Comparison of ENCODE assay signal across 6 cellular contexts in genomic region chr16:31141489-31142108, GRCh38. TPM values are rescaled to one million over a fixed set of nuclear protein-coding genes. Genes with fewer than 3 reads are reported as not detected.
DNase-seq lines count a peak whose midpoint lies in the region; ATAC-seq and TF ChIP-seq lines count a peak whose summit lies in the region.

No MANE protein-coding gene starts in this region.

- TF ChIP-seq CTCF in lower lobe of right lung (IDR thresholded peaks at IDR 0.05): no peak

- H3K4me1 Mint-ChIP-seq in activated T-helper 17 cell treated with anti-CD3 and anti-CD28 coated beads, Interleukin-2, amount 50 U/mL, for 72 hours: peaks cover 9% of the 10 kb centered on the region

- H3K4me3 Mint-ChIP-seq in activated T-helper 17 cell treated with anti-CD3 and anti-CD28 coated beads, Interleukin-2, amount 50 U/mL, for 72 hours: peak overlapping the region; percentile 77

- H3K9me3 ChIP-seq in lower lobe of right lung: no peaks in the 10 kb centered on the region

- peak overlapping the region; percentile 86 for H3K27ac ChIP-seq in lower lobe of right lung

- H3K27me3 Mint-ChIP-seq in activated T-helper 17 cell treated with anti-CD3 and anti-CD28 coated beads, Interleukin-2, amount 50 U/mL, for 72 hours: no peaks in the 10 kb centered on the region

- intact Hi-C loops in lower lobe of right lung (cut with DNase I): no loop called here

- H3K27me3 ChIP-seq in H7 (ENCODE audit: control insufficient read depth, insufficient read depth, low read length) (peaks cover 20% of the 10 kb centered on the region), lower lobe of right lung (ENCODE audit: low read depth) (no peaks in the 10 kb centered on the region)

- DNase-seq in H7 (peak; percentile 68), lower lobe of right lung (no peak), NCI-H2171 (lab: John Stamatoyannopoulos, UW) (no peak)

- peaks cover 41% of the 10 kb centered on the region for H3K4me1 ChIP-seq in lower lobe of right lung

- H3K27ac Mint-ChIP-seq in activated T-helper 17 cell treated with anti-CD3 and anti-CD28 coated beads, Interleukin-2, amount 50 U/mL, for 72 hours: peak overlapping the region; percentile 82

- no peaks in the 10 kb centered on the region for H3K9me3 Mint-ChIP-seq in activated T-helper 17 cell treated with anti-CD3 and anti-CD28 coated beads, Interleukin-2, amount 50 U/mL, for 72 hours

- no peaks in the 10 kb centered on the region for H3K36me3 Mint-ChIP-seq in activated T-helper 17 cell treated with anti-CD3 and anti-CD28 coated beads, Interleukin-2, amount 50 U/mL, for 72 hours (ENCODE audit: low read depth)

- no peaks in the 10 kb centered on the region for H3K36me3 ChIP-seq in H7 (replicated peaks; ENCODE audit: control insufficient read depth, insufficient read depth, low read length)
- H3K36me3 ChIP-seq in lower lobe of right lung: no peaks in the 10 kb centered on the region

- peak overlapping the region; percentile 16; the same call in 1 of the 2 replicates for H3K4me3 ChIP-seq in H7 (ENCODE audit: insufficient read depth, low read depth, low read length)
- peak overlapping the region; percentile 40 for H3K4me3 ChIP-seq in lower lobe of right lung

- no peak for ATAC-seq in activated T-helper 17 cell treated with anti-CD3 and anti-CD28 coated beads, Interleukin-2, amount 50 U/mL, for 72 hours (replicated peaks)
- ATAC-seq in lower lobe of right lung: peak in 1 of 2 donors; percentile 0
- no peak for ATAC-seq in GM18858 (IDR thresholded peaks at IDR 0.05; ENCODE audit: unreplicated experiment)
- ATAC-seq in GM21619 (IDR thresholded peaks at IDR 0.05; ENCODE audit: unreplicated experiment): no peak

RNA-seq across cellular contexts. Expression of gene PRSS8, which starts 6.1 kb away (rescaled TPM):
- 57.1 and 65.4 TPM in 2 replicates for total RNA-seq in H7 (2014; rRNA removed; shearing (Covaris generic))
- not detected for total RNA-seq in activated T-helper 17 cell treated with anti-CD3 and anti-CD28 coated beads, Interleukin-2, amount 50 U/mL, for 72 hours
- 75.4 TPM for total RNA-seq in lower lobe of right lung

RNA-seq across cellular contexts. Expression of gene PRSS36, which starts 8.3 kb away (rescaled TPM):
- total RNA-seq in H7 (2014; rRNA removed; shearing (Covaris generic)): 0.59 and 1.1 TPM in 2 replicates
- 1 to 10 TPM; 1.1 TPM for total RNA-seq in activated T-helper 17 cell treated with anti-CD3 and anti-CD28 coated beads, Interleukin-2, amount 50 U/mL, for 72 hours
- total RNA-seq in lower lobe of right lung: 6.6 TPM

RNA-seq across cellular contexts. Expression of gene KAT8, which starts 24.1 kb away (rescaled TPM):
- total RNA-seq in H7 (2014; rRNA removed; shearing (Covaris generic)): 61.7 and 77.2 TPM in 2 replicates
- 10 to 100 TPM; 49.7 to 50.2 TPM for total RNA-seq in activated T-helper 17 cell treated with anti-CD3 and anti-CD28 coated beads, Interleukin-2, amount 50 U/mL, for 72 hours
- 79.1 TPM for total RNA-seq in lower lobe of right lung

RNA-seq across cellular contexts. Expression of gene BCKDK, which starts 33.4 kb away (rescaled TPM):
- 52.7 and 64.0 TPM in 2 replicates for total RNA-seq in H7 (2014; rRNA removed; shearing (Covaris generic))
- total RNA-seq in activated T-helper 17 cell treated with anti-CD3 and anti-CD28 coated beads, Interleukin-2, amount 50 U/mL, for 72 hours: 10 to 100 TPM; 48.6 to 98.3 TPM
- 37.6 TPM for total RNA-seq in lower lobe of right lung

RNA-seq across cellular contexts. Expression of gene FUS, which starts 38.3 kb away (rescaled TPM):
- total RNA-seq in H7 (2014; rRNA removed; shearing (Covaris generic)): 35.3 and 39.8 TPM in 2 replicates
- total RNA-seq in activated T-helper 17 cell treated with anti-CD3 and anti-CD28 coated beads, Interleukin-2, amount 50 U/mL, for 72 hours: 100 to 1,000 TPM; 425 to 686 TPM
- total RNA-seq in lower lobe of right lung: 179 TPM

Comparison
In these comparisons a context has a peak if more than half of its experiments do, and no peak if none do; other contexts are left out.
1. RNA of gene PRSS8, which starts 6.1 kb away (total RNA-seq): 75.4 TPM in lower lobe of right lung (single experiment) and 57.1 to 65.4 TPM in H7; not detected in activated T-helper 17 cell treated with anti-CD3 and anti-CD28 coated beads, Interleukin-2, amount 50 U/mL, for 72 hours; every median in the first group is over 10 times any median in the second.